ENCODE assay signal across 8 cellular contexts in the genomic region with DNA sequence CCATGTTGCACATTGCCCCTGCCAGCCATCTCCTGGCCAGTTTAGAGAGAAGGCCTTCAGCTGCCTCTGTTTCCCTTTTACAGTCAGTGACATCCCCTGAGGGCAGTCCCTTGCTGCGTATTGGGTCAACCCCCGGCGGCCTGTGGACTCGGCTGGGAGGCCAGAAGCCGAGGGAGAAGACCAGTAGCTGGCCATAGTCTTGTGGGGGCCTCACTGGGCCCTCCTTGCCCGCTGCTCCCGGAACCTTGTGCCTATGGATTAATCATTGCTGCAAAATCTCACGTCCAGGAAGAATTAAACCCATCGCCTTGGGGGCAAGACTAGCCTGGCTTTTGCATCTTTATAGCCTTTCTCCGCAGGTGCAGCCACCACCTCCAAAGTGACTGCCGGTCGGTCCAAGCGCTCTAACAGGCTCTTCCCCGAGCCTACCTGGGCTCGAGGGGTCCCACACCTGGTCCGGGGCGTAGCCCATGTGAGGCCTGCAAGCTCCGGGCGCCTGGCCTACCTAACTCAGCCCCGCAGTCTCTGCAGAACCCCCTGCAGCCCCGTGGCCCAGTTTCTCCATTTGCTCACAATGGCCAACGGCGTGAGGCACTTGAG. TPM values are rescaled to one million over a fixed set of nuclear protein-coding genes. Genes with fewer than 3 reads are reported as not detected.
DNase-seq lines count a peak whose midpoint lies in the region; ATAC-seq and TF ChIP-seq lines count a peak whose summit lies in the region.

No MANE protein-coding gene starts in this region.

- DNase-seq in RWPE2 (ENCODE audit: low spot score): no peak
- no peak for DNase-seq in fibroblast of the aortic adventitia (ENCODE audit: low read depth)
- DNase-seq in gastrocnemius medialis: no peak
- no peak for DNase-seq in AG08396 (ENCODE audit: low spot score)
- DNase-seq in NCI-H1417 (lab: John Stamatoyannopoulos, UW): no peak

- ATAC-seq in RWPE2 (ENCODE audit: low read depth) (no peak), gastrocnemius medialis (no peak), HG02970 (IDR thresholded peaks at IDR 0.05; ENCODE audit: low FRiP score, unreplicated experiment) (no peak), HG03196 (IDR thresholded peaks at IDR 0.05; ENCODE audit: unreplicated experiment) (no peak)

- H3K4me1 ChIP-seq in RWPE2 (ENCODE audit: insufficient read depth, poor library complexity, severe bottlenecking): peaks cover 7% of the 10 kb centered on the region
- peaks cover 35 to 52% of the 10 kb centered on the region in 2 donors for H3K4me1 ChIP-seq in gastrocnemius medialis

- intact Hi-C loops in gastrocnemius medialis (cut with DNase I; ENCODE audit: low total_unique reads): loop anchor here (10.0 kb wide), 1 partner anchor 848 kb away; a partner anchor contains a TSS

- no peak for TF ChIP-seq POLR2A in gastrocnemius medialis (IDR thresholded peaks at IDR 0.05)

- H3K36me3 ChIP-seq in RWPE2 (ENCODE audit: low read depth): peaks cover 33% of the 10 kb centered on the region
- H3K36me3 ChIP-seq in gastrocnemius medialis: peaks cover 3 to 12% of the 10 kb centered on the region in 2 donors

- in situ Hi-C loops in gastrocnemius medialis (cut with MboI; ENCODE audit: low sequenced_read_pairs in 4 of 4): no loop called here

- no peak for TF ChIP-seq CTCF in GM12875 (IDR thresholded peaks at IDR 0.05; ENCODE audit: borderline replicate concordance, insufficient read depth, low read depth, low read length)
- no peak for TF ChIP-seq CTCF in RWPE2 (IDR thresholded peaks at IDR 0.05; ENCODE audit: poor library complexity, severe bottlenecking)
- TF ChIP-seq CTCF in fibroblast of the aortic adventitia (IDR thresholded peaks at IDR 0.05; ENCODE audit: insufficient read depth, low read length): no peak
- no peak for TF ChIP-seq CTCF in gastrocnemius medialis (IDR thresholded peaks at IDR 0.05 in 4 of 5, conservative IDR thresholded peaks at IDR 0.05 in 1 of 5)

- H3K4me3 ChIP-seq in GM12875 (ENCODE audit: low read depth, low read length): peak overlapping the region; percentile 62
- peak overlapping the region; percentile 75 for H3K4me3 ChIP-seq in RWPE2 (ENCODE audit: severe bottlenecking)
- peak overlapping the region; percentile 90 for H3K4me3 ChIP-seq in fibroblast of the aortic adventitia (ENCODE audit: low read depth, low read length)
- H3K4me3 ChIP-seq in gastrocnemius medialis: peak overlapping the region; percentile 76 to 96 (median 87)

- peak overlapping the region; percentile 28 for H3K27ac ChIP-seq in RWPE2 (ENCODE audit: poor library complexity, severe bottlenecking)
- peak overlapping the region; percentile 91 to 99 (median 96) for H3K27ac ChIP-seq in gastrocnemius medialis

- H3K9me3 ChIP-seq in RWPE2 (ENCODE audit: severe bottlenecking): no peaks in the 10 kb centered on the region
- H3K9me3 ChIP-seq in gastrocnemius medialis: no peaks in the 10 kb centered on the region

- H3K27me3 ChIP-seq in RWPE2 (ENCODE audit: insufficient read depth, poor library complexity, severe bottlenecking) (no peaks in the 10 kb centered on the region), gastrocnemius medialis (no peaks in the 10 kb centered on the region)

RNA-seq across cellular contexts. Expression of a gene that starts 0.9 kb away (rescaled TPM):
- 4.7 and 11.4 TPM in 2 replicates for total RNA-seq in fibroblast of the aortic adventitia (ENCODE audit: low replicate concordance)
- total RNA-seq in gastrocnemius medialis: 100 to 1,000 TPM in 3 of 4 donors, 10 to 100 TPM in 1; 93.4 to 320 (median 139) TPM

RNA-seq across cellular contexts. Expression of a gene that starts 23.3 kb away (rescaled TPM):
- total RNA-seq in fibroblast of the aortic adventitia (ENCODE audit: low replicate concordance) (0.08 and 0.09 TPM in 2 replicates), gastrocnemius medialis (10 to 100 TPM in 2 of 4 donors, 1 to 10 TPM in 2; 5.9 to 15.7 (median 8.9) TPM)

RNA-seq across cellular contexts. Expression of a gene that starts 58.2 kb away (rescaled TPM):
- total RNA-seq in fibroblast of the aortic adventitia (ENCODE audit: low replicate concordance) (32.2 and 57.4 TPM in 2 replicates), gastrocnemius medialis (10 to 100 TPM; 18.5 to 26.1 (median 19.3) TPM)
